Comparison of ENCODE assay signal across 6 cellular contexts in genomic region chr10:101000602-101000991, GRCh38. TPM values are rescaled to one million over a fixed set of nuclear protein-coding genes. Genes with fewer than 3 reads are reported as not detected.
DNase-seq lines count a peak whose midpoint lies in the region; ATAC-seq and TF ChIP-seq lines count a peak whose summit lies in the region.

No MANE protein-coding gene starts in this region.

- H3K9me3 ChIP-seq in lung (ENCODE audit: control insufficient read depth in 2 of 2, insufficient read depth in 1 of 2, low read length in 1 of 2), result no peaks in the 10 kb centered on the region

- POLR2A ChIA-PET in BJ (lab: Charles Lee), result no interaction called here

- no peaks in the 10 kb centered on the region for H3K9me3 Mint-ChIP-seq in activated T-helper 2 cell treated with anti-CD3 and anti-CD28 coated beads, Interferon-gamma antibody, Interleukin-2, Interleukin-4, amounts not matched to agents 10 μg/mL and 5 μg/mL and 100 μg/mL, durations not matched to agents 14 hours and 24 hours and 36 hours

- peaks cover 3% of the 10 kb centered on the region for H3K27me3 Mint-ChIP-seq in activated T-helper 2 cell treated with anti-CD3 and anti-CD28 coated beads, Interferon-gamma antibody, Interleukin-2, Interleukin-4, amounts not matched to agents 10 μg/mL and 5 μg/mL and 100 μg/mL, durations not matched to agents 14 hours and 24 hours and 36 hours (ENCODE audit: low read depth)

- ATAC-seq in lung (ENCODE audit: insufficient read depth, low FRiP score), result no peak
- no peak for ATAC-seq in GM19324 (IDR thresholded peaks at IDR 0.05; ENCODE audit: low FRiP score, unreplicated experiment)
- no peak for ATAC-seq in GM21717 (IDR thresholded peaks at IDR 0.05; ENCODE audit: unreplicated experiment)

- intact Hi-C loops in activated T-helper 2 cell treated with anti-CD3 and anti-CD28 coated beads, Interferon-gamma antibody, Interleukin-2, Interleukin-4, amounts not matched to agents 10 μg/mL and 5 μg/mL and 100 μg/mL, durations not matched to agents 14 hours and 24 hours and 36 hours (cut with micrococcal nuclease), result no loop called here

- peak overlapping the region; percentile 93 to 100 for H3K27ac ChIP-seq in lung (ENCODE audit: low read depth in 1 of 2, low read length in 1 of 2)

- no peaks in the 10 kb centered on the region for H3K27me3 ChIP-seq in BJ (ENCODE audit: control insufficient read depth, insufficient read depth, low read length)
- no peaks in the 10 kb centered on the region for H3K27me3 ChIP-seq in lung (ENCODE audit: control insufficient read depth, insufficient read depth)

- H3K36me3 ChIP-seq in BJ (ENCODE audit: control insufficient read depth, insufficient read depth, low read length), result peaks cover 25% of the 10 kb centered on the region
- H3K36me3 ChIP-seq in lung (ENCODE audit: control insufficient read depth in 2 of 2, insufficient read depth in 2 of 2, low read length in 2 of 2), result peaks cover 0 to 18% of the 10 kb centered on the region in 2 donors

- H3K27ac Mint-ChIP-seq in activated T-helper 2 cell treated with anti-CD3 and anti-CD28 coated beads, Interferon-gamma antibody, Interleukin-2, Interleukin-4, amounts not matched to agents 10 μg/mL and 5 μg/mL and 100 μg/mL, durations not matched to agents 14 hours and 24 hours and 36 hours, result no peak overlapping the region

- WGBS in lung, 2 donors, result 7 to 20% methylated on average over 7 of the region's 7 CpGs

- CTCF ChIA-PET in BJ (lab: Yijun Ruan, JAX), result interaction anchor here (0.9 to 21.8 kb wide), 5 partner anchors 8 to 67 kb away, joined by 3 to 479 read pairs (median 5); no protein-coding TSS in a partner anchor

- peaks cover 18% of the 10 kb centered on the region for H3K4me1 Mint-ChIP-seq in activated T-helper 2 cell treated with anti-CD3 and anti-CD28 coated beads, Interferon-gamma antibody, Interleukin-2, Interleukin-4, amounts not matched to agents 10 μg/mL and 5 μg/mL and 100 μg/mL, durations not matched to agents 14 hours and 24 hours and 36 hours (ENCODE audit: low read depth)

- peaks cover 6 to 24% of the 10 kb centered on the region in 2 donors for H3K4me1 ChIP-seq in lung (ENCODE audit: control insufficient read depth in 2 of 2, insufficient read depth in 2 of 2, low read length in 2 of 2)

- H3K4me3 ChIP-seq in BJ (ENCODE audit: low read depth, low read length), result peak overlapping the region; percentile 71
- peak overlapping the region; percentile 69 for H3K4me3 ChIP-seq in lung

- TF ChIP-seq CTCF in BJ (IDR thresholded peaks at IDR 0.05; ENCODE audit: insufficient read depth, low read depth, low read length) (no peak), lung (IDR thresholded peaks at IDR 0.05; ENCODE audit: control extremely low read depth, extremely low read depth) (no peak)

- DNase-seq in BJ (ENCODE audit: low read depth), result no peak
- no peak for DNase-seq in activated T-helper 2 cell treated with anti-CD3 and anti-CD28 coated beads, Interferon-gamma antibody, Interleukin-2, Interleukin-4, amounts not matched to agents 10 μg/mL and 5 μg/mL and 100 μg/mL, durations not matched to agents 14 hours and 24 hours and 36 hours (ENCODE audit: low spot score)
- DNase-seq in lung (ENCODE audit: low spot score), result no peak
- DNase-seq in cerebellar cortex (ENCODE audit: low spot score), result no peak

- peak overlapping the region; percentile 68 for H3K4me3 Mint-ChIP-seq in activated T-helper 2 cell treated with anti-CD3 and anti-CD28 coated beads, Interferon-gamma antibody, Interleukin-2, Interleukin-4, amounts not matched to agents 10 μg/mL and 5 μg/mL and 100 μg/mL, durations not matched to agents 14 hours and 24 hours and 36 hours (ENCODE audit: low read depth)

- H3K36me3 Mint-ChIP-seq in activated T-helper 2 cell treated with anti-CD3 and anti-CD28 coated beads, Interferon-gamma antibody, Interleukin-2, Interleukin-4, amounts not matched to agents 10 μg/mL and 5 μg/mL and 100 μg/mL, durations not matched to agents 14 hours and 24 hours and 36 hours (ENCODE audit: low read depth), result peaks cover 7% of the 10 kb centered on the region

RNA-seq across cellular contexts. Expression of gene LZTS2, which starts 1.0 kb away (rescaled TPM):
- polyA plus RNA-seq in BJ (2011; rRNA removed) (47.5 and 81.5 TPM in 2 replicates), lung (10 to 100 TPM; 44.5 to 76.8 TPM)
- 50.0 and 80.8 TPM in 2 replicates for polyA minus RNA-seq in BJ (2011; rRNA and poly(A)+ RNA removed)
- total RNA-seq in activated T-helper 2 cell treated with anti-CD3 and anti-CD28 coated beads, Interferon-gamma antibody, Interleukin-2, Interleukin-4, amounts not matched to agents 10 μg/mL and 5 μg/mL and 100 μg/mL, durations not matched to agents 14 hours and 24 hours and 36 hours, result 19.2 and 22.2 TPM in 2 replicates
- total RNA-seq in lung, result 10 to 100 TPM; 53.2 to 58.0 TPM

RNA-seq across cellular contexts. Expression of gene TWNK, which starts 13.3 kb away (rescaled TPM):
- polyA plus RNA-seq in BJ (2011; rRNA removed) (4.7 and 5.5 TPM in 2 replicates), lung (1 to 10 TPM; 4.4 to 8.3 TPM)
- 4.6 and 5.9 TPM in 2 replicates for polyA minus RNA-seq in BJ (2011; rRNA and poly(A)+ RNA removed)
- total RNA-seq in activated T-helper 2 cell treated with anti-CD3 and anti-CD28 coated beads, Interferon-gamma antibody, Interleukin-2, Interleukin-4, amounts not matched to agents 10 μg/mL and 5 μg/mL and 100 μg/mL, durations not matched to agents 14 hours and 24 hours and 36 hours, result 25.9 and 27.2 TPM in 2 replicates
- 1 to 10 TPM; 3.9 to 6.8 TPM for total RNA-seq in lung

RNA-seq across cellular contexts. Expression of gene MRPL43, which starts 13.3 kb away (rescaled TPM):
- polyA plus RNA-seq in BJ (2011; rRNA removed) (77.3 and 123 TPM in 2 replicates), lung (100 to 1,000 TPM in 1 of 2 donors, 10 to 100 TPM in 1; 94.6 to 105 TPM)
- 18.6 and 22.8 TPM in 2 replicates for polyA minus RNA-seq in BJ (2011; rRNA and poly(A)+ RNA removed)
- 62.7 TPM in 2 replicates for total RNA-seq in activated T-helper 2 cell treated with anti-CD3 and anti-CD28 coated beads, Interferon-gamma antibody, Interleukin-2, Interleukin-4, amounts not matched to agents 10 μg/mL and 5 μg/mL and 100 μg/mL, durations not matched to agents 14 hours and 24 hours and 36 hours
- 10 to 100 TPM; 43.6 to 74.4 TPM for total RNA-seq in lung

RNA-seq across cellular contexts. Expression of gene PDZD7, which starts 30.3 kb away (rescaled TPM):
- polyA plus RNA-seq in BJ (2011; rRNA removed) (0.53 and 0.86 TPM in 2 replicates), lung (under 1 TPM; 0.27 to 0.83 TPM)
- 0.26 and 0.57 TPM in 2 replicates for polyA minus RNA-seq in BJ (2011; rRNA and poly(A)+ RNA removed)
- 0.53 and 0.64 TPM in 2 replicates for total RNA-seq in activated T-helper 2 cell treated with anti-CD3 and anti-CD28 coated beads, Interferon-gamma antibody, Interleukin-2, Interleukin-4, amounts not matched to agents 10 μg/mL and 5 μg/mL and 100 μg/mL, durations not matched to agents 14 hours and 24 hours and 36 hours
- 1 to 10 TPM in 1 of 2 donors, under 1 TPM in 1; 0.09 to 1.3 TPM for total RNA-seq in lung

RNA-seq across cellular contexts. Expression of gene SFXN3, which starts 30.4 kb away (rescaled TPM):
- polyA plus RNA-seq in BJ (2011; rRNA removed), result 100 and 125 TPM in 2 replicates
- polyA minus RNA-seq in BJ (2011; rRNA and poly(A)+ RNA removed), result 93.5 and 151 TPM in 2 replicates
- total RNA-seq in activated T-helper 2 cell treated with anti-CD3 and anti-CD28 coated beads, Interferon-gamma antibody, Interleukin-2, Interleukin-4, amounts not matched to agents 10 μg/mL and 5 μg/mL and 100 μg/mL, durations not matched to agents 14 hours and 24 hours and 36 hours, result 41.3 and 44.3 TPM in 2 replicates
- total RNA-seq in lung, result 10 to 100 TPM; 39.0 to 95.8 TPM
- polyA plus RNA-seq in lung, result 10 to 100 TPM; 36.4 to 40.2 TPM
